ENCODE assay signal across 26 cellular contexts in genomic region chr16:65771707-65772106, GRCh38.
"Had no signal": no experiment of that assay in that cellular context is flagged by ENCODE, and none has a peak within 500 bp of the region (broad histone marks: within the 10 kb centered on the region; RNA-seq: fewer than 3 reads in every experiment).

No MANE protein-coding gene starts in this region.

- H3K27ac ChIP-seq: cardiac muscle cell, colonic mucosa, pancreas, skin epidermis, thoracic aorta had no signal

- H3K4me3 Mint-ChIP-seq: activated CD8-positive, alpha-beta T cell treated with anti-CD3 and anti-CD28 coated beads for 36 hours; activated T-cell treated with anti-CD3 and anti-CD28 coated beads, Interleukin-2, amount 50 U/mL, for 4 hours; activated T-helper 17 cell treated with anti-CD3 and anti-CD28 coated beads, Interleukin-2, amount 50 U/mL, for 72 hours; stimulated activated effector memory CD8-positive, alpha-beta T cell treated with anti-CD3 and anti-CD28 coated beads, Interleukin-12 subunit alpha, Interleukin-12 subunit beta, amount 100 ng/mL, for 72 hours; stimulated activated naive CD8-positive, alpha-beta T cell treated with anti-CD3 and anti-CD28 coated beads, Interleukin-15, Interleukin-2, amounts not matched to agents 100 ng/mL and 50 ng/mL, for 24 hours had no signal

- ATAC-seq: activated CD8-positive, alpha-beta T cell treated with anti-CD3 and anti-CD28 coated beads for 36 hours; activated naive CD4-positive, alpha-beta T cell treated with anti-CD3 and anti-CD28 coated beads, Interleukin-2, amount 50 U/mL, for 72 hours; activated T-cell treated with anti-CD3 and anti-CD28 coated beads, Interleukin-2, amount 50 U/mL, for 4 hours; activated T-helper 17 cell treated with anti-CD3 and anti-CD28 coated beads, Interleukin-2, amount 50 U/mL, for 72 hours; left ventricle myocardium superior; pancreas; sciatic nerve; stimulated activated effector memory CD8-positive, alpha-beta T cell treated with anti-CD3 and anti-CD28 coated beads, Interleukin-12 subunit alpha, Interleukin-12 subunit beta, amount 100 ng/mL, for 72 hours had no signal

- H3K27me3 Mint-ChIP-seq: activated CD8-positive, alpha-beta T cell treated with anti-CD3 and anti-CD28 coated beads for 36 hours; activated T-helper 17 cell treated with anti-CD3 and anti-CD28 coated beads, Interleukin-2, amount 50 U/mL, for 72 hours; stimulated activated naive CD8-positive, alpha-beta T cell treated with anti-CD3 and anti-CD28 coated beads, Interleukin-15, Interleukin-2, amounts not matched to agents 100 ng/mL and 50 ng/mL, for 24 hours had no signal

- H3K4me3 ChIP-seq: cardiac muscle cell, colonic mucosa, pancreas, prostate gland, skin epidermis, thoracic aorta had no signal

- H3K27me3 ChIP-seq: cardiac muscle cell, colonic mucosa, pancreas had no signal

- H3K4me1 ChIP-seq: colonic mucosa, pancreas, prostate gland had no signal

- H3K9me3 ChIP-seq: colonic mucosa, pancreas, prostate gland had no signal

- H3K36me3 ChIP-seq: cardiac muscle cell, colonic mucosa, pancreas, prostate gland, thoracic aorta had no signal

- DNase-seq: activated CD4-positive, alpha-beta T cell treated with anti-CD3 and anti-CD28 coated beads for 1 hour; activated CD4-positive, alpha-beta T cell treated with anti-CD3 and anti-CD28 coated beads, Interleukin-2, amount 50 U/mL, for 1 hour; activated CD8-positive, alpha-beta T cell treated with anti-CD3 and anti-CD28 coated beads for 36 hours; activated gamma-delta T cell treated with Interleukin-2 at 50 U/mL for 16 hours; activated T-cell treated with anti-CD3 and anti-CD28 coated beads, Interleukin-2, amount 50 U/mL, for 4 hours; cerebellar nuclear complex; colonic mucosa; effector CD8-positive, alpha-beta T cell; erythroblast; hippocampal formation; left ventricle myocardium superior; retina; stimulated activated CD4-positive, alpha-beta T cell treated with anti-CD3 and anti-CD28 coated beads, Interleukin-12 subunit alpha, Interleukin-12 subunit beta, amount 100 ng/mL, for 4 hours; stimulated activated CD4-positive, alpha-beta T cell treated with anti-CD3 and anti-CD28 coated beads, Interleukin-4, amount 100 ng/mL, for 1 hour; T-helper 2 cell; trophoblast cell had no signal

- H3K27ac Mint-ChIP-seq: activated CD8-positive, alpha-beta T cell treated with anti-CD3 and anti-CD28 coated beads for 36 hours; activated naive CD4-positive, alpha-beta T cell treated with anti-CD3 and anti-CD28 coated beads, Interleukin-2, amount 50 U/mL, for 72 hours; activated T-helper 17 cell treated with anti-CD3 and anti-CD28 coated beads, Interleukin-2, amount 50 U/mL, for 72 hours; stimulated activated effector memory CD8-positive, alpha-beta T cell treated with anti-CD3 and anti-CD28 coated beads, Interleukin-12 subunit alpha, Interleukin-12 subunit beta, amount 100 ng/mL, for 72 hours; stimulated activated naive CD8-positive, alpha-beta T cell treated with anti-CD3 and anti-CD28 coated beads, Interleukin-15, Interleukin-2, amounts not matched to agents 100 ng/mL and 50 ng/mL, for 24 hours had no signal

- H3K4me1 Mint-ChIP-seq: activated T-helper 17 cell treated with anti-CD3 and anti-CD28 coated beads, Interleukin-2, amount 50 U/mL, for 72 hours; stimulated activated effector memory CD8-positive, alpha-beta T cell treated with anti-CD3 and anti-CD28 coated beads, Interleukin-12 subunit alpha, Interleukin-12 subunit beta, amount 100 ng/mL, for 72 hours had no signal

- H3K36me3 Mint-ChIP-seq: stimulated activated effector memory CD8-positive, alpha-beta T cell treated with anti-CD3 and anti-CD28 coated beads, Interleukin-12 subunit alpha, Interleukin-12 subunit beta, amount 100 ng/mL, for 72 hours had no signal
